ENCODE assay signal across 20 cellular contexts in the genomic region with DNA sequence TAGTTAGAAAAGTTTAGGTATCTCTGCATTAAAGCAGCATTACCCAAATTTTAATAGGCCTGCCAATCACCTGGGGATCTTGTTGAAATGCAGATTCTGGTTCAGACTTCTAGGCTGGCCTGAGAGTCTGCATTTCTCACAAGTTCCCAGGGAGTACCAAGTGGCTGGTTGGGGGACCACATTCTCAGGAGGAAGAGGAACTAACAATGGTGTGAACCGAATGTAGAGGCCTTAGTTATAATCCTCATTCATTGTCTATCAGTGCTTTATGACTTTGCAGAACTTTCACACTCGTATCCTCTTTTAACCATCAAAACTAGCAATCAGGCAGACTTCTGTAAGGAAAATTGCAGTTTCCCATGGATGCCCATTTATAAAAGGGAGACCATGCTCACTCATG.
"Had no signal": no experiment of that assay in that cellular context is flagged by ENCODE, and none has a peak within 500 bp of the region (broad histone marks: within the 10 kb centered on the region; RNA-seq: fewer than 3 reads in every experiment).

No MANE protein-coding gene starts in this region.

- H3K36me3 Mint-ChIP-seq: naive B cell, type B pancreatic cell had no signal

- H3K27ac ChIP-seq: colonic mucosa, esophagus squamous epithelium, gastroesophageal sphincter, left ventricle myocardium inferior, pancreas, thyroid gland, uterus had no signal

- H3K9me3 Mint-ChIP-seq: naive B cell, nephron, type B pancreatic cell had no signal

- H3K4me1 ChIP-seq: colonic mucosa, pancreas, thyroid gland, uterus had no signal

- H3K9me3 ChIP-seq: colonic mucosa, esophagus squamous epithelium, gastroesophageal sphincter, left ventricle myocardium inferior, pancreas, thyroid gland, uterus had no signal

- H3K4me3 ChIP-seq: colonic mucosa, esophagus squamous epithelium, gastroesophageal sphincter, left ventricle myocardium inferior, lung, pancreas, thyroid gland, uterus had no signal

- H3K27ac Mint-ChIP-seq: naive B cell, nephron, progenitor cell of endocrine pancreas, type B pancreatic cell had no signal

- ATAC-seq: gastroesophageal sphincter, pancreas, right cardiac atrium had no signal

- H3K36me3 ChIP-seq: colonic mucosa, esophagus squamous epithelium, gastroesophageal sphincter, left ventricle myocardium inferior, pancreas, thyroid gland, uterus had no signal

- H3K27me3 Mint-ChIP-seq: naive B cell, type B pancreatic cell had no signal

- H3K27me3 ChIP-seq: colonic mucosa, esophagus squamous epithelium, gastroesophageal sphincter, pancreas, thyroid gland, uterus had no signal

- H3K4me3 Mint-ChIP-seq: naive B cell, nephron, type B pancreatic cell had no signal

- DNase-seq: colonic mucosa; dermis blood vessel endothelial cell; esophagus squamous epithelium; foreskin fibroblast; left ventricle myocardium inferior; mesenchymal stem cell; naive B cell; occipital lobe; pancreas; right cardiac atrium; small intestine; stimulated activated CD4-positive, alpha-beta T cell treated with anti-CD3 and anti-CD28 coated beads, Interleukin-12 subunit alpha, Interleukin-12 subunit beta, amount 100 ng/mL, for 4 hours; stimulated activated naive CD4-positive, alpha-beta T cell; thyroid gland; uterus had no signal
